Comparison of ENCODE assay signal across 8 cellular contexts in the genomic region with DNA sequence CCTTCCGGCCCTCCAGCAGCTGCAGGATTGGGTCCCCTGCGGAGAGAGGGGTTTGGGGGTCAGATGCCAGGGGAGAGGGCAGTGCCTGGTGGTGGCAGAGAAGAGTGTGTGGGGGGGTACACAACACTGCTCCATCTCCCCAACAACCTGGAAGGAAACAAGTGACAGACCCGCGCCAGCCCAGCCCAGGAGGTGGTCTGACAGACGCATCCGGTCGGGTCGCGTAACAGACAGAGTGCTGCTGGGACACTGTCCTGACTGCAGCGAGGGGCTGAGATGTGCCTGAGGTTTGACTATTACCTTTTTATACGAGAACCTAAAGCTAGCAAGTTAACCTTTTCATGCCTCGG. TPM values are rescaled to one million over a fixed set of nuclear protein-coding genes. Genes with fewer than 3 reads are reported as not detected.
DNase-seq lines count a peak whose midpoint lies in the region.

No MANE protein-coding gene starts in this region.

- intact Hi-C loops in activated T-helper 1 cell treated with anti-CD3 and anti-CD28 coated beads, Interleukin-12 subunit alpha, Interleukin-12 subunit beta, Interleukin-2, Interleukin-4 antibody, amounts not matched to agents 30 ng/mL and 10 ng/mL and 1 ng/mL, durations not matched to agents 14 hours and 24 hours and 36 hours (cut with micrococcal nuclease): loop anchor here (5.0 kb wide), 1 partner anchor 41 kb away; no protein-coding TSS in a partner anchor

- peak overlapping the region in 4 of 5 donors; percentile 28 to 63 (median 48) for H3K4me3 ChIP-seq in subcutaneous abdominal adipose tissue (ENCODE audit: low read depth in 1 of 5, low read length in 5 of 5)

- H3K27me3 Mint-ChIP-seq in T-helper 2 cell treated with Interferon-gamma antibody and Interleukin-4, amounts not matched to agents 5 μg/mL and 100 μg/mL, for 36 hours (ENCODE audit: low read depth): no peaks in the 10 kb centered on the region
- no peaks in the 10 kb centered on the region for H3K27me3 Mint-ChIP-seq in activated T-helper 1 cell treated with anti-CD3 and anti-CD28 coated beads, Interleukin-12 subunit alpha, Interleukin-12 subunit beta, Interleukin-2, Interleukin-4 antibody, amounts not matched to agents 30 ng/mL and 10 ng/mL and 1 ng/mL, durations not matched to agents 14 hours and 24 hours and 36 hours (ENCODE audit: insufficient read depth)

- peak overlapping the region; percentile 59 for H3K4me3 Mint-ChIP-seq in T-helper 2 cell treated with Interferon-gamma antibody and Interleukin-4, amounts not matched to agents 5 μg/mL and 100 μg/mL, for 36 hours
- no peak overlapping the region for H3K4me3 Mint-ChIP-seq in activated T-helper 1 cell treated with anti-CD3 and anti-CD28 coated beads, Interleukin-12 subunit alpha, Interleukin-12 subunit beta, Interleukin-2, Interleukin-4 antibody, amounts not matched to agents 30 ng/mL and 10 ng/mL and 1 ng/mL, durations not matched to agents 14 hours and 24 hours and 36 hours

- H3K27ac ChIP-seq in subcutaneous abdominal adipose tissue (ENCODE audit: low read depth, low read length): peak overlapping the region; percentile 72

- H3K4me1 ChIP-seq in subcutaneous abdominal adipose tissue (ENCODE audit: control insufficient read depth in 5 of 5, insufficient read depth in 5 of 5, low read length in 5 of 5): peaks cover 0 to 40% (median 28%) of the 10 kb centered on the region in 5 donors

- H3K9me3 ChIP-seq in subcutaneous abdominal adipose tissue (ENCODE audit: control insufficient read depth in 5 of 5, low read length in 5 of 5): no peaks in the 10 kb centered on the region

- peaks cover 25% of the 10 kb centered on the region for H3K36me3 Mint-ChIP-seq in T-helper 2 cell treated with Interferon-gamma antibody and Interleukin-4, amounts not matched to agents 5 μg/mL and 100 μg/mL, for 36 hours (ENCODE audit: low read depth)
- peaks cover 20% of the 10 kb centered on the region for H3K36me3 Mint-ChIP-seq in activated T-helper 1 cell treated with anti-CD3 and anti-CD28 coated beads, Interleukin-12 subunit alpha, Interleukin-12 subunit beta, Interleukin-2, Interleukin-4 antibody, amounts not matched to agents 30 ng/mL and 10 ng/mL and 1 ng/mL, durations not matched to agents 14 hours and 24 hours and 36 hours (ENCODE audit: low read depth)

- H3K36me3 ChIP-seq in subcutaneous abdominal adipose tissue (ENCODE audit: control insufficient read depth in 5 of 5, insufficient read depth in 5 of 5, low read length in 5 of 5): peaks cover 0 to 35% (median 16%) of the 10 kb centered on the region in 5 donors

- no peak for DNase-seq in T-helper 2 cell treated with Interferon-gamma antibody and Interleukin-4, amounts not matched to agents 5 μg/mL and 100 μg/mL, for 36 hours (ENCODE audit: low spot score)
- DNase-seq in T-helper 2 cell (no peak), left kidney (ENCODE audit: low read depth, low spot score) (peak; percentile 73), NCI-H524 (lab: John Stamatoyannopoulos, UW) (no peak), KG1 (lab: John Stamatoyannopoulos, UW) (no peak), AG20443 (ENCODE audit: low spot score) (no peak)
- no peak for DNase-seq in activated T-helper 1 cell treated with anti-CD3 and anti-CD28 coated beads, Interleukin-12 subunit alpha, Interleukin-12 subunit beta, Interleukin-2, Interleukin-4 antibody, amounts not matched to agents 30 ng/mL and 10 ng/mL and 1 ng/mL, durations not matched to agents 14 hours and 24 hours and 36 hours (ENCODE audit: low spot score)

- peak overlapping the region in 1 of 5 donors; percentile 56 for H3K9ac ChIP-seq in subcutaneous abdominal adipose tissue (ENCODE audit: low read length in 5 of 5)

- peaks cover 15% of the 10 kb centered on the region for H3K4me1 Mint-ChIP-seq in T-helper 2 cell treated with Interferon-gamma antibody and Interleukin-4, amounts not matched to agents 5 μg/mL and 100 μg/mL, for 36 hours (ENCODE audit: low read depth)
- peaks cover 16% of the 10 kb centered on the region for H3K4me1 Mint-ChIP-seq in activated T-helper 1 cell treated with anti-CD3 and anti-CD28 coated beads, Interleukin-12 subunit alpha, Interleukin-12 subunit beta, Interleukin-2, Interleukin-4 antibody, amounts not matched to agents 30 ng/mL and 10 ng/mL and 1 ng/mL, durations not matched to agents 14 hours and 24 hours and 36 hours (ENCODE audit: low read depth)

- no peaks in the 10 kb centered on the region for H3K9me3 Mint-ChIP-seq in T-helper 2 cell treated with Interferon-gamma antibody and Interleukin-4, amounts not matched to agents 5 μg/mL and 100 μg/mL, for 36 hours
- H3K9me3 Mint-ChIP-seq in activated T-helper 1 cell treated with anti-CD3 and anti-CD28 coated beads, Interleukin-12 subunit alpha, Interleukin-12 subunit beta, Interleukin-2, Interleukin-4 antibody, amounts not matched to agents 30 ng/mL and 10 ng/mL and 1 ng/mL, durations not matched to agents 14 hours and 24 hours and 36 hours: no peaks in the 10 kb centered on the region

- no peaks in the 10 kb centered on the region for H3K27me3 ChIP-seq in subcutaneous abdominal adipose tissue (ENCODE audit: control insufficient read depth in 5 of 5, insufficient read depth in 4 of 5, low read length in 5 of 5)

- peak overlapping the region; percentile 88 for H3K27ac Mint-ChIP-seq in T-helper 2 cell treated with Interferon-gamma antibody and Interleukin-4, amounts not matched to agents 5 μg/mL and 100 μg/mL, for 36 hours
- peak overlapping the region; percentile 89 for H3K27ac Mint-ChIP-seq in activated T-helper 1 cell treated with anti-CD3 and anti-CD28 coated beads, Interleukin-12 subunit alpha, Interleukin-12 subunit beta, Interleukin-2, Interleukin-4 antibody, amounts not matched to agents 30 ng/mL and 10 ng/mL and 1 ng/mL, durations not matched to agents 14 hours and 24 hours and 36 hours

RNA-seq across cellular contexts. Expression of gene UNC13D, which starts 16.2 kb away (rescaled TPM):
- 185 and 186 TPM in 2 replicates for total RNA-seq in activated T-helper 1 cell treated with anti-CD3 and anti-CD28 coated beads, Interleukin-12 subunit alpha, Interleukin-12 subunit beta, Interleukin-2, Interleukin-4 antibody, amounts not matched to agents 30 ng/mL and 10 ng/mL and 1 ng/mL, durations not matched to agents 14 hours and 24 hours and 36 hours

RNA-seq across cellular contexts. Expression of gene WBP2, which starts 27.1 kb away (rescaled TPM):
- 68.8 and 74.4 TPM in 2 replicates for total RNA-seq in activated T-helper 1 cell treated with anti-CD3 and anti-CD28 coated beads, Interleukin-12 subunit alpha, Interleukin-12 subunit beta, Interleukin-2, Interleukin-4 antibody, amounts not matched to agents 30 ng/mL and 10 ng/mL and 1 ng/mL, durations not matched to agents 14 hours and 24 hours and 36 hours

RNA-seq across cellular contexts. Expression of gene UNK, which starts 43.4 kb away (rescaled TPM):
- total RNA-seq in activated T-helper 1 cell treated with anti-CD3 and anti-CD28 coated beads, Interleukin-12 subunit alpha, Interleukin-12 subunit beta, Interleukin-2, Interleukin-4 antibody, amounts not matched to agents 30 ng/mL and 10 ng/mL and 1 ng/mL, durations not matched to agents 14 hours and 24 hours and 36 hours: 26.0 and 26.9 TPM in 2 replicates

RNA-seq across cellular contexts. Expression of gene TRIM47, which starts 50.4 kb away (rescaled TPM):
- total RNA-seq in activated T-helper 1 cell treated with anti-CD3 and anti-CD28 coated beads, Interleukin-12 subunit alpha, Interleukin-12 subunit beta, Interleukin-2, Interleukin-4 antibody, amounts not matched to agents 30 ng/mL and 10 ng/mL and 1 ng/mL, durations not matched to agents 14 hours and 24 hours and 36 hours: 30.5 and 32.7 TPM in 2 replicates
